In genomic region chr6:157323114-157323923, GRCh38 we compare ENCODE assay signal across 7 cellular contexts.
A peak's percentile ranks its signal among the peaks of the same experiment; 100 is the strongest.
DNase-seq lines count a peak whose midpoint lies in the region; ATAC-seq lines count a peak whose summit lies in the region.

TMEM242 (minus strand) TSS chr6:157323519; CDS start chr6:157323499, 20 bp downstream.

- peak within 1 kb of the TSS; percentile 99 for H3K4me3 Mint-ChIP-seq in T-helper 2 cell treated with Interferon-gamma antibody and Interleukin-4, amounts not matched to agents 5 μg/mL and 100 μg/mL, for 36 hours

- peaks cover 27% of the 10 kb centered on the region for H3K4me1 Mint-ChIP-seq in T-helper 2 cell treated with Interferon-gamma antibody and Interleukin-4, amounts not matched to agents 5 μg/mL and 100 μg/mL, for 36 hours (ENCODE audit: low read depth)

- H3K27ac Mint-ChIP-seq in T-helper 2 cell treated with Interferon-gamma antibody and Interleukin-4, amounts not matched to agents 5 μg/mL and 100 μg/mL, for 36 hours: peak within 1 kb of the TSS; percentile 91

- ATAC-seq in GM18909 (IDR thresholded peaks at IDR 0.05; ENCODE audit: poor library complexity, unreplicated experiment) (peak; percentile 91), HG03135 (IDR thresholded peaks at IDR 0.05; ENCODE audit: unreplicated experiment) (peak; percentile 93)

- no peaks in the 10 kb centered on the region for H3K27me3 ChIP-seq in layer of hippocampus (ENCODE audit: control insufficient read depth, insufficient read depth, low read length)

- peaks cover 26% of the 10 kb centered on the region for H3K27me3 Mint-ChIP-seq in T-helper 2 cell treated with Interferon-gamma antibody and Interleukin-4, amounts not matched to agents 5 μg/mL and 100 μg/mL, for 36 hours (ENCODE audit: low read depth)

- peak; percentile 88 for DNase-seq in T-helper 2 cell treated with Interferon-gamma antibody and Interleukin-4, amounts not matched to agents 5 μg/mL and 100 μg/mL, for 36 hours (ENCODE audit: low spot score)
- peak; percentile 76 for DNase-seq in central memory CD4-positive, alpha-beta T cell
- peak; percentile 90 for DNase-seq in stimulated activated CD4-positive, alpha-beta T cell treated with anti-CD3 and anti-CD28 coated beads, Interleukin-1b, Interleukin-23, amount 100 ng/mL, for 48 hours
- no peak for DNase-seq in NCI-H187 treated with DMSO at 0.1 percent for 48 hours (lab: John Stamatoyannopoulos, UW)

- peaks cover 8% of the 10 kb centered on the region for H3K36me3 Mint-ChIP-seq in T-helper 2 cell treated with Interferon-gamma antibody and Interleukin-4, amounts not matched to agents 5 μg/mL and 100 μg/mL, for 36 hours (ENCODE audit: low read depth)

- H3K9me3 Mint-ChIP-seq in T-helper 2 cell treated with Interferon-gamma antibody and Interleukin-4, amounts not matched to agents 5 μg/mL and 100 μg/mL, for 36 hours: no peaks in the 10 kb centered on the region

- peak within 1 kb of the TSS; percentile 89 for H3K27ac ChIP-seq in layer of hippocampus (ENCODE audit: low read depth, low read length)
